In genomic region chr15:71974211-71974610, GRCh38 we compare ENCODE assay signal across 15 cellular contexts.
DNase-seq lines count a peak whose midpoint lies in the region; ATAC-seq and TF ChIP-seq lines count a peak whose summit lies in the region.
"Had no signal": no experiment of that assay in that cellular context is flagged by ENCODE, and none has a peak within 500 bp of the region (broad histone marks: within the 10 kb centered on the region; RNA-seq: fewer than 3 reads in every experiment).

No MANE protein-coding gene starts in this region.

- no peak overlapping the region for H3K4me3 Mint-ChIP-seq in naive thymus-derived CD4-positive, alpha-beta T cell
- H3K4me3 Mint-ChIP-seq: CD14-positive monocyte; CD4-positive, alpha-beta memory T cell had no signal

- H3K27ac ChIP-seq in breast epithelium = peak overlapping the region; percentile 83 to 90
- H3K27ac ChIP-seq in mammary epithelial cell (ENCODE audit: insufficient read depth, low read depth, low read length) = no peak overlapping the region
- peak overlapping the region; percentile 86 for H3K27ac ChIP-seq in epithelial cell of prostate
- H3K27ac ChIP-seq in smooth muscle cell (ENCODE audit: low read depth) = peak overlapping the region; percentile 83
- no peak overlapping the region for H3K27ac ChIP-seq in naive thymus-derived CD4-positive, alpha-beta T cell (ENCODE audit: low read depth, low read length)
- H3K27ac ChIP-seq: BLaER1, GM23248, HL-60 had no signal

- no TSS peak for BruUV-seq in mammary epithelial cell (replicated peaks; lab: Mats Ljungman, UMichigan)

- no peak for TF ChIP-seq POLR2A in breast epithelium (IDR thresholded peaks at IDR 0.05)

- in situ Hi-C loops in mammary epithelial cell (cut with MboI; ENCODE audit: low sequenced_read_pairs in 2 of 2) = no loop called here

- TF ChIP-seq CTCF in breast epithelium (IDR thresholded peaks at IDR 0.05) = no peak
- TF ChIP-seq CTCF in mammary epithelial cell (conservative IDR thresholded peaks at IDR 0.05 in 1 of 2, IDR thresholded peaks at IDR 0.05 in 1 of 2; ENCODE audit: extremely low read depth in 1 of 2, insufficient read depth in 1 of 2, low read depth in 1 of 2, low read length in 2 of 2) = no peak
- TF ChIP-seq CTCF in smooth muscle cell (IDR thresholded peaks at IDR 0.05; ENCODE audit: borderline replicate concordance, insufficient read depth, poor library complexity, severe bottlenecking) = no peak

- DNase-seq in breast epithelium (ENCODE audit: low spot score in 2 of 2) (no peak), mammary epithelial cell (no peak), epithelial cell of prostate (ENCODE audit: low read depth, low spot score) (no peak), smooth muscle cell (lab: John Stamatoyannopoulos, UW; ENCODE audit: unreplicated experiment) (no peak), T-helper 2 cell (no peak)
- no peak for DNase-seq in naive thymus-derived CD4-positive, alpha-beta T cell
- DNase-seq: 8988T; CD4-positive, alpha-beta memory T cell; GM23248; IMR-90 had no signal

- H3K27me3 ChIP-seq in breast epithelium = no peaks in the 10 kb centered on the region
- no peaks in the 10 kb centered on the region for H3K27me3 ChIP-seq in mammary epithelial cell (ENCODE audit: insufficient read depth, low read length)
- no peaks in the 10 kb centered on the region for H3K27me3 ChIP-seq in smooth muscle cell (ENCODE audit: low read depth)
- H3K27me3 ChIP-seq in naive thymus-derived CD4-positive, alpha-beta T cell (ENCODE audit: control insufficient read depth in 2 of 2, insufficient read depth in 2 of 2, low read length in 2 of 2) = no peaks in the 10 kb centered on the region
- H3K27me3 ChIP-seq: BLaER1 had no signal

- POLR2A ChIA-PET in naive thymus-derived CD4-positive, alpha-beta T cell (lab: Charles Lee) = no interaction called here

- no peak for ATAC-seq in naive thymus-derived CD4-positive, alpha-beta T cell
- ATAC-seq in GM21390 (IDR thresholded peaks at IDR 0.05; ENCODE audit: unreplicated experiment) = no peak

- H3K4me2 ChIP-seq in mammary epithelial cell (ENCODE audit: insufficient read depth, low read depth, low read length) (no peak overlapping the region), smooth muscle cell (no peak overlapping the region)
- H3K4me2 ChIP-seq: BLaER1 had no signal

- no peaks in the 10 kb centered on the region for H3K4me1 ChIP-seq in breast epithelium
- H3K4me1 ChIP-seq in mammary epithelial cell (ENCODE audit: insufficient read depth, low read length) = peaks cover 13% of the 10 kb centered on the region
- no peaks in the 10 kb centered on the region for H3K4me1 ChIP-seq in smooth muscle cell (ENCODE audit: low read depth)
- no peaks in the 10 kb centered on the region for H3K4me1 ChIP-seq in naive thymus-derived CD4-positive, alpha-beta T cell (ENCODE audit: control insufficient read depth in 2 of 2, insufficient read depth in 2 of 2, low read length in 2 of 2)
- H3K4me1 ChIP-seq: BLaER1, HAP-1 had no signal

- dilution Hi-C loops in mammary epithelial cell (cut with HindIII; ENCODE audit: low sequenced_read_pairs) = no loop called here

- no peak overlapping the region for H3K4me3 ChIP-seq in breast epithelium
- no peak overlapping the region for H3K4me3 ChIP-seq in mammary epithelial cell (replicated peaks in 1 of 3; ENCODE audit: insufficient read depth in 1 of 3, low read depth in 2 of 3, low read length in 3 of 3)
- no peak overlapping the region for H3K4me3 ChIP-seq in smooth muscle cell
- no peak overlapping the region for H3K4me3 ChIP-seq in naive thymus-derived CD4-positive, alpha-beta T cell (ENCODE audit: low read length)
- H3K4me3 ChIP-seq: BLaER1, GM23248, HAP-1 had no signal

- H3K36me3 Mint-ChIP-seq in naive thymus-derived CD4-positive, alpha-beta T cell = peaks cover 0 to 55% (median 14%) of the 10 kb centered on the region in 5 donors

- intact Hi-C loops in breast epithelium (cut with DNase I; ENCODE audit: low total_unique reads) (no loop called here), mammary epithelial cell (cut with micrococcal nuclease) (no loop called here)
- intact Hi-C loops in naive thymus-derived CD4-positive, alpha-beta T cell (cut with micrococcal nuclease) = no loop called here

- H3K27me3 Mint-ChIP-seq in naive thymus-derived CD4-positive, alpha-beta T cell = no peaks in the 10 kb centered on the region
- H3K27me3 Mint-ChIP-seq: CD4-positive, alpha-beta memory T cell had no signal

- H3K9me3 ChIP-seq in breast epithelium (no peaks in the 10 kb centered on the region), mammary epithelial cell (replicated peaks; ENCODE audit: insufficient read depth, low read length) (no peaks in the 10 kb centered on the region), smooth muscle cell (replicated peaks; ENCODE audit: low read depth) (no peaks in the 10 kb centered on the region)
- no peaks in the 10 kb centered on the region for H3K9me3 ChIP-seq in naive thymus-derived CD4-positive, alpha-beta T cell (ENCODE audit: control insufficient read depth in 2 of 3, low read length in 3 of 3)
- H3K9me3 ChIP-seq: BLaER1, HAP-1 had no signal

- no peaks in the 10 kb centered on the region for H3F3A ChIP-seq in smooth muscle cell (ENCODE audit: low read depth)

- H2AFZ ChIP-seq in mammary epithelial cell (ENCODE audit: low read depth, low read length) (no peak overlapping the region), smooth muscle cell (ENCODE audit: low read depth) (no peak overlapping the region)
- H2AFZ ChIP-seq: GM23248 had no signal

- H3K36me3 ChIP-seq in breast epithelium (no peaks in the 10 kb centered on the region), mammary epithelial cell (ENCODE audit: insufficient read depth, low read length) (no peaks in the 10 kb centered on the region), smooth muscle cell (ENCODE audit: low read depth) (no peaks in the 10 kb centered on the region)
- H3K36me3 ChIP-seq in naive thymus-derived CD4-positive, alpha-beta T cell (ENCODE audit: control insufficient read depth in 2 of 3, insufficient read depth in 3 of 3, low read length in 3 of 3) = no peaks in the 10 kb centered on the region
- H3K36me3 ChIP-seq: HAP-1 had no signal

- H4K20me1 ChIP-seq in mammary epithelial cell (ENCODE audit: insufficient read depth, low read length) (no peaks in the 10 kb centered on the region), smooth muscle cell (ENCODE audit: low read depth) (no peaks in the 10 kb centered on the region)
- H4K20me1 ChIP-seq: BLaER1 had no signal

- CTCF ChIA-PET in mammary epithelial cell (lab: Charles Lee; ENCODE audit: low non-redundant PET) = no interaction called here
- CTCF ChIA-PET in naive thymus-derived CD4-positive, alpha-beta T cell (lab: Charles Lee) = no interaction called here

- H3K9ac ChIP-seq in mammary epithelial cell (ENCODE audit: insufficient read depth, low read length) (no peak overlapping the region), smooth muscle cell (ENCODE audit: low read depth) (peak overlapping the region; percentile 52)
- H3K9ac ChIP-seq: BLaER1, GM23248 had no signal

- no peaks in the 10 kb centered on the region for H3K4me1 Mint-ChIP-seq in naive thymus-derived CD4-positive, alpha-beta T cell
- H3K4me1 Mint-ChIP-seq: CD14-positive monocyte; CD4-positive, alpha-beta memory T cell had no signal

- no peaks in the 10 kb centered on the region for H3K79me2 ChIP-seq in mammary epithelial cell (ENCODE audit: insufficient read depth, low read length)
- H3K79me2 ChIP-seq in smooth muscle cell (ENCODE audit: low read depth) = no peaks in the 10 kb centered on the region

- no peak overlapping the region for H3K27ac Mint-ChIP-seq in naive thymus-derived CD4-positive, alpha-beta T cell

- 60% methylated on average over 3 of the region's 3 CpGs for WGBS in mammary epithelial cell (ENCODE audit: low coverage, missing lambda C conversion rate)
- WGBS in smooth muscle cell (ENCODE audit: low lambda C conversion rate) = 71% methylated on average over 3 of the region's 3 CpGs

- no peaks in the 10 kb centered on the region for H3K9me3 Mint-ChIP-seq in naive thymus-derived CD4-positive, alpha-beta T cell
- H3K9me3 Mint-ChIP-seq: CD14-positive monocyte had no signal

Comparison
In these comparisons a context has a peak if more than half of its experiments do, and no peak if none do; other contexts are left out.
1. H3K27ac ChIP-seq: peak in breast epithelium (2 of 2), epithelial cell of prostate (single experiment) and smooth muscle cell (single experiment); none in mammary epithelial cell (single experiment) and naive thymus-derived CD4-positive, alpha-beta T cell (single experiment).